In the genomic region with DNA sequence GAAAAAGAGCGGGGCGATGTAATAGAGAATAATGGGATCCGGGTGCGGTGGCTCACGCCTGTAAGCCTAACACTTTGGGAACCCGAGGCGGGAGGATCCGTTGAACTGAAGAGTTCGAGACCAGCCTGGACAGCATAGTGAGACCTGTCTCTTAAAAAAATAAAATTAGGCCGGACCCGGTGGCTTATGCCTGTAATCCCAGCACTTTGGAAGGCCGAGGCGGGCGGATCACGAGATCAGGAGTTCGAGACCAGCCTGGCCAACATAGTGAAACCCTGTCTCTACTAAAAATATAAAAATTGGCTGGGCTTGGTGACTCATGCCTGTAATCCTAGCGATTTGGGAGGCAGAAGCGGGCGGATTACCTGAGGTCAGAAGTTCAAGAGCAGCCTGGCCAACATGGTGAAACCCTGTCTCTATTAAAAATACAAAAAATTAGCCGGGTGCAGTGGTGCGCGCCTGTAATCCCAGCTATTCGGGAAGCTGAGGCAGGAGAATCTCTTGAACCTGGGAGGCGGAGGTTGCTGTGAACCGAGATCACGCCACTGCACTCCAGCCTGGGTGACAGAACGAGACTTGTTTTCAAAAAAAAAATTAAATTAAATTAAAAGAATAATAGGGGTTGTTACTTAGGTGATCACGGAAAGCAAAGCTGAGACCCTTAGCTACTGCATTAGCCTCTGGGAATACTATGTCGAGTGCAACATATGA, we compare ENCODE assay signal across 8 cellular contexts. TPM values are rescaled to one million over a fixed set of nuclear protein-coding genes. Genes with fewer than 3 reads are reported as not detected.
DNase-seq lines count a peak whose midpoint lies in the region; TF ChIP-seq lines count a peak whose summit lies in the region.
"Not testable (repeated sequence)": the region's sequence is repeated elsewhere in the genome, so short reads cannot be mapped to it uniquely, and the experiment has no call there.

No MANE protein-coding gene starts in this region.

- not testable (repeated sequence) for H3K27me3 ChIP-seq in CD4-positive, alpha-beta memory T cell (ENCODE audit: insufficient read depth, low read length); esophagus squamous epithelium; parathyroid adenoma (ENCODE audit: control insufficient read depth, insufficient read depth, low read length); thyroid gland

- H3K9me3 ChIP-seq in CD4-positive, alpha-beta memory T cell (ENCODE audit: control insufficient read depth in 1 of 2, low read length in 2 of 2); esophagus squamous epithelium; parathyroid adenoma (ENCODE audit: control insufficient read depth, low read length); thyroid gland: not testable (repeated sequence)

- H3K4me2 ChIP-seq in parathyroid adenoma (ENCODE audit: low read length) = peak overlapping the region; percentile 87

- not testable (repeated sequence) for H3K9me3 Mint-ChIP-seq in CD4-positive, alpha-beta memory T cell

- peaks cover 24% of the 10 kb centered on the region for H3K79me2 ChIP-seq in parathyroid adenoma

- H3K36me3 ChIP-seq in CD4-positive, alpha-beta memory T cell (ENCODE audit: insufficient read depth, low read length); parathyroid adenoma (ENCODE audit: control insufficient read depth, insufficient read depth, low read length): not testable (repeated sequence)
- H3K36me3 ChIP-seq in esophagus squamous epithelium (peaks cover 0 to 29% (median 0%) of the 10 kb centered on the region in 3 donors), thyroid gland (peaks cover 6 to 12% of the 10 kb centered on the region in 2 donors)

- peak overlapping the region; percentile 87 to 100 (median 99) for H3K27ac Mint-ChIP-seq in CD4-positive, alpha-beta memory T cell

- peak overlapping the region; percentile 89 for H3K27ac ChIP-seq in CD4-positive, alpha-beta memory T cell (ENCODE audit: low read depth, low read length)
- H3K27ac ChIP-seq in esophagus squamous epithelium (peak overlapping the region; percentile 88 to 97 (median 92)), parathyroid adenoma (peak overlapping the region; percentile 81), thyroid gland (peak overlapping the region; percentile 64 to 92 (median 82))

- TF ChIP-seq CTCF in WI38 (IDR thresholded peaks at IDR 0.05; ENCODE audit: low read depth, low read length); astrocyte of the cerebellum (IDR thresholded peaks at IDR 0.05; ENCODE audit: low read depth, low read length, missing control alignments); esophagus squamous epithelium (IDR thresholded peaks at IDR 0.05); lower leg skin (IDR thresholded peaks at IDR 0.05); parathyroid adenoma (IDR thresholded peaks at IDR 0.05); thyroid gland (IDR thresholded peaks at IDR 0.05): not testable (repeated sequence)

- H3K4me3 ChIP-seq in CD4-positive, alpha-beta memory T cell (ENCODE audit: low read length in 2 of 2) = peak overlapping the region in 1 of 2 donors; percentile 71
- peak overlapping the region; percentile 15; the same call in 1 of the 2 replicates for H3K4me3 ChIP-seq in WI38 (ENCODE audit: low read depth, low read length)
- peak overlapping the region; percentile 89 for H3K4me3 ChIP-seq in astrocyte of the cerebellum (ENCODE audit: low read depth, low read length)
- peak overlapping the region in 3 of 4 donors; percentile 78 to 96 (median 81) for H3K4me3 ChIP-seq in esophagus squamous epithelium
- H3K4me3 ChIP-seq in lower leg skin (ENCODE audit: low read depth, poor library complexity, severe bottlenecking) = peak overlapping the region; percentile 13
- peak overlapping the region; percentile 74 for H3K4me3 ChIP-seq in parathyroid adenoma (ENCODE audit: low read depth, low read length)
- peak overlapping the region; percentile 73 to 82 (median 75) for H3K4me3 ChIP-seq in thyroid gland (replicated peaks in 1 of 3)

- not testable (repeated sequence) for H3K27me3 Mint-ChIP-seq in CD4-positive, alpha-beta memory T cell

- intact Hi-C loops in CD4-positive, alpha-beta memory T cell (cut with micrococcal nuclease) = loop anchor here (1.0 to 10.0 kb wide), 3 partner anchors 345 to 706 kb away; a partner anchor contains a TSS
- intact Hi-C loops in esophagus squamous epithelium (cut with DNase I); lower leg skin (cut with DNase I; ENCODE audit: low total_unique reads); thyroid gland (cut with DNase I): not testable (repeated sequence)

- 78 to 85% methylated on average over 29 of the region's 29 CpGs for WGBS in esophagus squamous epithelium, 2 donors
- WGBS in lower leg skin, 2 donors = 78 to 79% methylated on average over 29 of the region's 29 CpGs
- 83 to 84% methylated on average over 29 of the region's 29 CpGs for WGBS in thyroid gland, 2 donors

- POLR2A ChIA-PET in CD4-positive, alpha-beta memory T cell (lab: Charles Lee; ENCODE audit: partially characterized antibody) = interaction anchor here (0.7 to 1.6 kb wide), 7 partner anchors 11 to 711 kb away, joined by 3 to 9 read pairs (median 3); a partner anchor contains a TSS

- CTCF ChIA-PET in CD4-positive, alpha-beta memory T cell (lab: Charles Lee; ENCODE audit: partially characterized antibody) = interaction anchor here (0.7 kb wide), 1 partner anchor 13 kb away, joined by 3 read pairs; no protein-coding TSS in a partner anchor

- peaks cover 60% of the 10 kb centered on the region for H3K4me1 ChIP-seq in CD4-positive, alpha-beta memory T cell (ENCODE audit: insufficient read depth, low read length)
- H3K4me1 ChIP-seq in esophagus squamous epithelium (peaks cover 0 to 67% (median 44%) of the 10 kb centered on the region in 3 donors), thyroid gland (peaks cover 22 to 39% of the 10 kb centered on the region in 2 donors)
- H3K4me1 ChIP-seq in parathyroid adenoma = not testable (repeated sequence)

- peaks cover 11 to 43% of the 10 kb centered on the region in 2 donors for H3K36me3 Mint-ChIP-seq in CD4-positive, alpha-beta memory T cell

- not testable (repeated sequence) for DNase-seq in CD4-positive, alpha-beta memory T cell; astrocyte of the cerebellum (ENCODE audit: low read depth); esophagus squamous epithelium (lab: John Stamatoyannopoulos, UW)
- peak; percentile 17 for DNase-seq in M059J (ENCODE audit: low read depth)
- peak in 1 of 2 donors; percentile 76 for DNase-seq in lower leg skin (ENCODE audit: low spot score in 2 of 2)
- peak; percentile 2 to 15 for DNase-seq in thyroid gland

- H3K9ac ChIP-seq in parathyroid adenoma = not testable (repeated sequence)

- TF ChIP-seq POLR2A in esophagus squamous epithelium (IDR thresholded peaks at IDR 0.05); lower leg skin (IDR thresholded peaks at IDR 0.05); thyroid gland (IDR thresholded peaks at IDR 0.05): not testable (repeated sequence)

- H2AFZ ChIP-seq in parathyroid adenoma = peak overlapping the region; percentile 87

- in situ Hi-C loops in astrocyte of the cerebellum (cut with HindIII; ENCODE audit: low sequenced_read_pairs) = not testable (repeated sequence)

- H3K4me3 Mint-ChIP-seq in CD4-positive, alpha-beta memory T cell = peak overlapping the region; percentile 80 to 99 (median 92)

- peaks cover 30 to 68% (median 51%) of the 10 kb centered on the region in 4 donors for H3K4me1 Mint-ChIP-seq in CD4-positive, alpha-beta memory T cell

RNA-seq across cellular contexts. Expression of a gene that starts 0.7 kb away (rescaled TPM):
- total RNA-seq in CD4-positive, alpha-beta memory T cell = 10 to 100 TPM; 41.5 to 46.4 TPM
- polyA plus RNA-seq in CD4-positive, alpha-beta memory T cell = 10 to 100 TPM; 43.4 to 46.1 TPM
- total RNA-seq in M059J (2014; rRNA removed; shearing (Covaris generic)) = 50.2 and 54.3 TPM in 2 replicates
- total RNA-seq in esophagus squamous epithelium (10 to 100 TPM; 11.4 to 26.9 (median 20.7) TPM), lower leg skin (10 to 100 TPM; 23.4 to 28.7 (median 25.4) TPM), thyroid gland (100 to 1,000 TPM in 2 of 4 donors, 10 to 100 TPM in 2; 69.8 to 214 (median 120) TPM)

RNA-seq across cellular contexts. Expression of a gene that starts 2.0 kb away (rescaled TPM):
- total RNA-seq in CD4-positive, alpha-beta memory T cell = 10 to 100 TPM; 71.9 to 79.6 TPM
- polyA plus RNA-seq in CD4-positive, alpha-beta memory T cell = 10 to 100 TPM; 31.2 to 53.7 TPM
- total RNA-seq in M059J (2014; rRNA removed; shearing (Covaris generic)) = 181 and 195 TPM in 2 replicates
- total RNA-seq in esophagus squamous epithelium (10 to 100 TPM; 15.1 to 40.4 (median 22.9) TPM), lower leg skin (10 to 100 TPM; 37.6 to 64.2 (median 53.6) TPM), thyroid gland (100 to 1,000 TPM in 1 of 4 donors, 10 to 100 TPM in 3; 56.4 to 104 (median 83.1) TPM)
